13 cellular contexts compared by ENCODE assay signal in genomic region chr22:46535876-46536558, GRCh38. TPM values are rescaled to one million over a fixed set of nuclear protein-coding genes. Genes with fewer than 3 reads are reported as not detected.
DNase-seq lines count a peak whose midpoint lies in the region; ATAC-seq and TF ChIP-seq lines count a peak whose summit lies in the region.
"Had no signal": no experiment of that assay in that cellular context is flagged by ENCODE, and none has a peak within 500 bp of the region (broad histone marks: within the 10 kb centered on the region; RNA-seq: fewer than 3 reads in every experiment).

No MANE protein-coding gene starts in this region.

- no peaks in the 10 kb centered on the region for H3K9me3 Mint-ChIP-seq in activated B cell treated with CpG ODN at 0.5 μM for 24 hours
- no peaks in the 10 kb centered on the region for H3K9me3 Mint-ChIP-seq in stimulated activated naive B cell treated with anti-CD40 and anti-IgM and Interleukin-4, amounts not matched to agents 10 μg/mL and 1 μg/mL and 100 μg/mL, for 72 hours

- peak; percentile 51 for DNase-seq in NCI-H748 (lab: John Stamatoyannopoulos, UW; ENCODE audit: unreplicated experiment)
- DNase-seq in NCI-H748 treated with DMSO at 0.1 percent for 48 hours (lab: John Stamatoyannopoulos, UW) = no peak
- no peak for DNase-seq in activated B cell treated with CpG ODN at 0.5 μM for 24 hours
- DNase-seq in stimulated activated naive B cell treated with anti-CD40 and anti-IgM and Interleukin-4, amounts not matched to agents 10 μg/mL and 1 μg/mL and 100 μg/mL, for 72 hours = no peak
- no peak for DNase-seq in effector memory CD4-positive, alpha-beta T cell
- no peak for DNase-seq in GDM1 (lab: John Stamatoyannopoulos, UW)
- DNase-seq in NCI-H1417 treated with DMSO at 0.1 percent for 48 hours (lab: John Stamatoyannopoulos, UW) = no peak
- DNase-seq: NCI-H2029 treated with DMSO at 0.1 percent for 48 hours, sigmoid colon had no signal

- no peaks in the 10 kb centered on the region for H3K36me3 ChIP-seq in iPS-18a (ENCODE audit: control insufficient read depth, low read depth, low read length)
- H3K36me3 ChIP-seq in effector memory CD4-positive, alpha-beta T cell (ENCODE audit: control insufficient read depth, insufficient read depth, low read length) = no peaks in the 10 kb centered on the region
- H3K36me3 ChIP-seq: sigmoid colon had no signal

- H3K36me3 Mint-ChIP-seq in activated B cell treated with CpG ODN at 0.5 μM for 24 hours (ENCODE audit: low read depth) = no peaks in the 10 kb centered on the region
- H3K36me3 Mint-ChIP-seq in stimulated activated naive B cell treated with anti-CD40 and anti-IgM and Interleukin-4, amounts not matched to agents 10 μg/mL and 1 μg/mL and 100 μg/mL, for 72 hours = peaks cover 0 to 2% of the 10 kb centered on the region in 2 donors

- ATAC-seq in activated B cell treated with CpG ODN at 0.5 μM for 24 hours (ENCODE audit: low read depth) = no peak
- no peak for ATAC-seq in stimulated activated naive B cell treated with anti-CD40 and anti-IgM and Interleukin-4, amounts not matched to agents 10 μg/mL and 1 μg/mL and 100 μg/mL, for 72 hours (replicated peaks)
- ATAC-seq: esophagus mucosa, SK-N-SH treated with all-trans-retinoic acid at 6 μM for 48 hours had no signal

- no peaks in the 10 kb centered on the region for H3K9me3 ChIP-seq in iPS-18a (ENCODE audit: control insufficient read depth, low read depth, low read length)
- no peaks in the 10 kb centered on the region for H3K9me3 ChIP-seq in effector memory CD4-positive, alpha-beta T cell (ENCODE audit: control insufficient read depth, low read length)
- H3K9me3 ChIP-seq: sigmoid colon had no signal

- no peak for TF ChIP-seq CTCF in activated B cell treated with CpG ODN at 0.5 μM for 24 hours (IDR thresholded peaks at IDR 0.05)

- CTCF ChIA-PET in activated B cell treated with CpG ODN at 0.5 μM for 24 hours (lab: Charles Lee) = interaction anchor here (4.5 kb wide), 1 partner anchor 168 kb away, joined by 18 read pairs; no protein-coding TSS in a partner anchor

- POLR2A ChIA-PET in activated B cell treated with CpG ODN at 0.5 μM for 24 hours (lab: Charles Lee) = no interaction called here

- H3K4me1 ChIP-seq in iPS-18a (ENCODE audit: control insufficient read depth, low read depth, low read length) = peaks cover 6% of the 10 kb centered on the region
- H3K4me1 ChIP-seq in effector memory CD4-positive, alpha-beta T cell (ENCODE audit: control insufficient read depth, insufficient read depth, low read length, poor library complexity, severe bottlenecking) = peaks cover 8% of the 10 kb centered on the region

- no peak overlapping the region for H3K27ac Mint-ChIP-seq in activated B cell treated with CpG ODN at 0.5 μM for 24 hours
- H3K27ac Mint-ChIP-seq in stimulated activated naive B cell treated with anti-CD40 and anti-IgM and Interleukin-4, amounts not matched to agents 10 μg/mL and 1 μg/mL and 100 μg/mL, for 72 hours = no peak overlapping the region

- peak overlapping the region; percentile 44 for H3K4me3 Mint-ChIP-seq in activated B cell treated with CpG ODN at 0.5 μM for 24 hours
- peak overlapping the region; percentile 32 to 44 for H3K4me3 Mint-ChIP-seq in stimulated activated naive B cell treated with anti-CD40 and anti-IgM and Interleukin-4, amounts not matched to agents 10 μg/mL and 1 μg/mL and 100 μg/mL, for 72 hours

- intact Hi-C loops in activated B cell treated with CpG ODN at 0.5 μM for 24 hours (cut with micrococcal nuclease) = no loop called here

- peak overlapping the region; percentile 21 for H3K4me3 ChIP-seq in iPS-18a (ENCODE audit: low read length)
- H3K4me3 ChIP-seq in effector memory CD4-positive, alpha-beta T cell (ENCODE audit: insufficient read depth, low read depth, low read length, poor library complexity, severe bottlenecking) = no peak overlapping the region

- H3K4me1 Mint-ChIP-seq in activated B cell treated with CpG ODN at 0.5 μM for 24 hours = peaks cover 8% of the 10 kb centered on the region
- H3K4me1 Mint-ChIP-seq in stimulated activated naive B cell treated with anti-CD40 and anti-IgM and Interleukin-4, amounts not matched to agents 10 μg/mL and 1 μg/mL and 100 μg/mL, for 72 hours = peaks cover 8 to 15% of the 10 kb centered on the region in 2 donors

- no peak overlapping the region for H3K27ac ChIP-seq in iPS-18a (ENCODE audit: low read length)
- H3K27ac ChIP-seq in effector memory CD4-positive, alpha-beta T cell (ENCODE audit: insufficient read depth, low read length, poor library complexity, severe bottlenecking) = no peak overlapping the region
- H3K27ac ChIP-seq: KMS-11, sigmoid colon had no signal

- peaks cover 36% of the 10 kb centered on the region for H3K27me3 Mint-ChIP-seq in activated B cell treated with CpG ODN at 0.5 μM for 24 hours
- H3K27me3 Mint-ChIP-seq in stimulated activated naive B cell treated with anti-CD40 and anti-IgM and Interleukin-4, amounts not matched to agents 10 μg/mL and 1 μg/mL and 100 μg/mL, for 72 hours = peaks cover 52 to 61% of the 10 kb centered on the region in 2 donors

- H3K9ac ChIP-seq in iPS-18a (ENCODE audit: low read length) = no peak overlapping the region
- H3K9ac ChIP-seq: KMS-11 had no signal

- peaks cover 44% of the 10 kb centered on the region for H3K27me3 ChIP-seq in iPS-18a (ENCODE audit: control insufficient read depth, insufficient read depth, low read length)
- H3K27me3 ChIP-seq in effector memory CD4-positive, alpha-beta T cell (replicated peaks; ENCODE audit: control insufficient read depth, insufficient read depth, low read length, poor library complexity, severe bottlenecking) = peaks cover 16% of the 10 kb centered on the region

RNA-seq across cellular contexts. Expression of gene CELSR1, which starts 1.4 kb away (rescaled TPM):
- 9.0 and 12.3 TPM in 2 replicates for total RNA-seq in activated B cell treated with CpG ODN at 0.5 μM for 24 hours
